In the genomic region with DNA sequence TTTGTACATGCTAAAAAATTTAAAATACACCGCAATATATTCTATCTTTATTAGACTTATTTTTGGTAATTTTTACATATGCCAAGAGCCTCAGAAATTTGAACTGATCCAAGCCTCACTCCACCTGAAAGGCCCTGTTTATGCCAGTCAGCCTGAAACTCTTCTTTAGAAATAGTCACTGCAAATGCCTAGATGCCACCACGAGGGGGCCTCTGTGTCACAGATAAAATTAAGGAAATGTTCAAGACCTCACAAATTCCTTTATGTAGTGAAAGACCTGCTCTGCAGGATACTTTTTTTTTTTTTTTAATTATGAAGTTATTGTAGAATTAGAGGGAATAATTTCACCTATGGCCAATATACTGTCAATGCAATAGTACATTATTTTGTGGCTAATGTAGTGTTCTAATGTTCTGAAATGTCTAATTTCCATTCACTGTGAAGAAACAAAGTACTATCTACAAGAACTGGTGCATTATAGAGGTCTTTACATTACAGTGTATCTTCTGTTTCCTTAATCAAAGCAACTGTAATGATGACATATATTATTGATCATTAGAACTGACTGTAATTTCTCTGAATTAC, we compare ENCODE assay signal across 8 cellular contexts.
A peak's percentile ranks its signal among the peaks of the same experiment; 100 is the strongest.
DNase-seq lines count a peak whose midpoint lies in the region; ATAC-seq and TF ChIP-seq lines count a peak whose summit lies in the region.

No MANE protein-coding gene starts in this region.

- H2AK5ac ChIP-seq in IMR-90 (ENCODE audit: low read depth, low read length): no peak overlapping the region

- peak; percentile 40 for TF ChIP-seq RAD21 in IMR-90 (IDR thresholded peaks at IDR 0.05; ENCODE audit: low read length)

- H3K79me2 ChIP-seq in smooth muscle cell (ENCODE audit: low read depth): no peaks in the 10 kb centered on the region

- H3K4me3 ChIP-seq in IMR-90 (ENCODE audit: insufficient read depth, low read depth, low read length) (no peak overlapping the region), right cardiac atrium (ENCODE audit: low read length) (no peak overlapping the region), smooth muscle cell (no peak overlapping the region)

- no peak overlapping the region for H3K23ac ChIP-seq in IMR-90 (ENCODE audit: low read depth, low read length)

- H3K36me3 Mint-ChIP-seq in activated naive CD8-positive, alpha-beta T cell treated with anti-CD3 and anti-CD28 coated beads, Interleukin-2, amount 50 U/mL, for 24 hours (ENCODE audit: low read depth): no peaks in the 10 kb centered on the region

- H2BK15ac ChIP-seq in IMR-90 (ENCODE audit: low read depth, low read length): no peak overlapping the region

- H2BK5ac ChIP-seq in IMR-90 (ENCODE audit: low read depth, low read length, poor library complexity, severe bottlenecking): no peak overlapping the region

- H3K27me3 Mint-ChIP-seq in activated naive CD8-positive, alpha-beta T cell treated with anti-CD3 and anti-CD28 coated beads, Interleukin-2, amount 50 U/mL, for 24 hours: no peaks in the 10 kb centered on the region

- no peak overlapping the region for H2BK120ac ChIP-seq in IMR-90 (ENCODE audit: low read depth, low read length)

- H3K56ac ChIP-seq in IMR-90 (ENCODE audit: extremely low read depth, insufficient read depth, low read length): no peak overlapping the region

- POLR2A ChIA-PET in IMR-90 (lab: Charles Lee; ENCODE audit: unreplicated experiment): no interaction called here

- H4K20me1 ChIP-seq in IMR-90 (ENCODE audit: insufficient read depth, low read length) (no peaks in the 10 kb centered on the region), smooth muscle cell (ENCODE audit: low read depth) (no peaks in the 10 kb centered on the region)

- H3F3A ChIP-seq in smooth muscle cell (ENCODE audit: low read depth): no peaks in the 10 kb centered on the region

- H2AFZ ChIP-seq in IMR-90 (replicated peaks; ENCODE audit: low read length, poor library complexity) (no peak overlapping the region), smooth muscle cell (ENCODE audit: low read depth) (no peak overlapping the region)

- no peak overlapping the region for H4K8ac ChIP-seq in IMR-90 (ENCODE audit: low read depth in 2 of 2, low read length in 2 of 2)

- CTCF ChIA-PET in IMR-90 (lab: Yijun Ruan, JAX): no interaction called here

- peaks cover 40% of the 10 kb centered on the region for H3K4me1 Mint-ChIP-seq in activated naive CD8-positive, alpha-beta T cell treated with anti-CD3 and anti-CD28 coated beads, Interleukin-2, amount 50 U/mL, for 24 hours

- H3K27ac ChIP-seq in IMR-90 (ENCODE audit: insufficient read depth, low read length) (no peak overlapping the region), right cardiac atrium (ENCODE audit: low read length) (no peak overlapping the region), smooth muscle cell (ENCODE audit: low read depth) (no peak overlapping the region)

- no peak overlapping the region for H3K14ac ChIP-seq in IMR-90 (replicated peaks; ENCODE audit: low read depth, low read length)

- H3K4me1 ChIP-seq in IMR-90 (ENCODE audit: control insufficient read depth, insufficient read depth, low read length) (no peaks in the 10 kb centered on the region), right cardiac atrium (ENCODE audit: control insufficient read depth, insufficient read depth, low read length) (no peaks in the 10 kb centered on the region), smooth muscle cell (ENCODE audit: low read depth) (no peaks in the 10 kb centered on the region)

- H2AK9ac ChIP-seq in IMR-90 (replicated peaks; ENCODE audit: low read depth, low read length, poor library complexity): no peak overlapping the region

- intact Hi-C loops in IMR-90 (cut with micrococcal nuclease) (no loop called here), right cardiac atrium (cut with DNase I) (loop anchor here in 2 of 4 donors (5.0 to 10.0 kb wide), 2 partner anchors 1034 to 1041 kb away; no protein-coding TSS in a partner anchor)

- no peaks in the 10 kb centered on the region for H3K79me1 ChIP-seq in IMR-90 (ENCODE audit: low read depth in 1 of 2, low read length in 2 of 2)

- H3K9ac ChIP-seq in IMR-90 (ENCODE audit: low read depth, low read length) (no peak overlapping the region), smooth muscle cell (ENCODE audit: low read depth) (no peak overlapping the region)

- no peak overlapping the region for H3K4me3 Mint-ChIP-seq in activated naive CD8-positive, alpha-beta T cell treated with anti-CD3 and anti-CD28 coated beads, Interleukin-2, amount 50 U/mL, for 24 hours

- no peak overlapping the region for H3K4me2 ChIP-seq in IMR-90 (ENCODE audit: low read depth, low read length)
- no peak overlapping the region for H3K4me2 ChIP-seq in smooth muscle cell

- H2BK20ac ChIP-seq in IMR-90 (ENCODE audit: low read depth, low read length): no peak overlapping the region

- no CpG with 5 or more reads among the region's 2 CpGs for WGBS in IMR-90 (ENCODE audit: extremely low coverage in 2 of 2, insufficient read length in 1 of 2), 2 experiments
- WGBS in right cardiac atrium: 17% methylated on average over 2 of the region's 2 CpGs
- WGBS in smooth muscle cell (ENCODE audit: low lambda C conversion rate): 3% methylated on average over 2 of the region's 2 CpGs

- peak; percentile 75 for ATAC-seq in GM21381 (IDR thresholded peaks at IDR 0.05; ENCODE audit: unreplicated experiment)
- ATAC-seq in IMR-90 (ENCODE audit: low read depth): no peak
- ATAC-seq in activated naive CD8-positive, alpha-beta T cell treated with anti-CD3 and anti-CD28 coated beads, Interleukin-2, amount 50 U/mL, for 24 hours: no peak
- ATAC-seq in right cardiac atrium: peak in 1 of 2 donors; percentile 47
- no peak for ATAC-seq in GM19324 (IDR thresholded peaks at IDR 0.05; ENCODE audit: low FRiP score, unreplicated experiment)

- in situ Hi-C loops in IMR-90 (cut with MboI; ENCODE audit: low sequenced_read_pairs): loop anchor here (25.0 kb wide), 1 partner anchor 1036 kb away; no protein-coding TSS in a partner anchor

- DNase-seq in COLO668 (lab: John Stamatoyannopoulos, UW; ENCODE audit: unreplicated experiment) (peak; percentile 48), IMR-90 (peak; percentile 10), SW480 (ENCODE audit: low spot score) (peak; percentile 30), right cardiac atrium (peak; percentile 53 to 80 (median 66)), smooth muscle cell (lab: John Stamatoyannopoulos, UW; ENCODE audit: unreplicated experiment) (peak; percentile 1)
- peak; percentile 75 for DNase-seq in activated naive CD8-positive, alpha-beta T cell treated with anti-CD3 and anti-CD28 coated beads, Interleukin-2, amount 50 U/mL, for 24 hours

- no peak overlapping the region for H3K18ac ChIP-seq in IMR-90 (ENCODE audit: low read depth, low read length)

- H3K36me3 ChIP-seq in IMR-90 (ENCODE audit: control insufficient read depth, insufficient read depth, low read length) (no peaks in the 10 kb centered on the region), smooth muscle cell (ENCODE audit: low read depth) (no peaks in the 10 kb centered on the region)

- no peak overlapping the region for H3K4ac ChIP-seq in IMR-90 (ENCODE audit: low read depth, low read length)

- no peak for TF ChIP-seq POLR2A in IMR-90 (IDR thresholded peaks at IDR 0.05; ENCODE audit: low read depth, low read length)

- H3K27me3 ChIP-seq in IMR-90 (ENCODE audit: control insufficient read depth, insufficient read depth, low read length): no peaks in the 10 kb centered on the region
- H3K27me3 ChIP-seq in right cardiac atrium (ENCODE audit: control insufficient read depth, insufficient read depth): no peaks in the 10 kb centered on the region
- peaks cover 4% of the 10 kb centered on the region for H3K27me3 ChIP-seq in smooth muscle cell (ENCODE audit: low read depth)

- no peak overlapping the region for H4K5ac ChIP-seq in IMR-90 (ENCODE audit: low read depth, low read length)

- no peak overlapping the region for H3K27ac Mint-ChIP-seq in activated naive CD8-positive, alpha-beta T cell treated with anti-CD3 and anti-CD28 coated beads, Interleukin-2, amount 50 U/mL, for 24 hours

- H4K91ac ChIP-seq in IMR-90 (ENCODE audit: insufficient read depth, low read depth, low read length): no peak overlapping the region

- TF ChIP-seq CTCF in IMR-90 (conservative IDR thresholded peaks at IDR 0.05; ENCODE audit: low read depth, low read length) (peak; percentile 56), smooth muscle cell (IDR thresholded peaks at IDR 0.05; ENCODE audit: borderline replicate concordance, insufficient read depth, poor library complexity, severe bottlenecking) (peak; percentile 89)

- H3K9me3 ChIP-seq in IMR-90 (ENCODE audit: control insufficient read depth, insufficient read depth, low read length): no peaks in the 10 kb centered on the region
- no peaks in the 10 kb centered on the region for H3K9me3 ChIP-seq in right cardiac atrium (ENCODE audit: control insufficient read depth, low read length)
- no peaks in the 10 kb centered on the region for H3K9me3 ChIP-seq in smooth muscle cell (replicated peaks; ENCODE audit: low read depth)

- BruUV-seq in IMR-90 (replicated peaks; lab: Mats Ljungman, UMichigan): no TSS peak

- dilution Hi-C loops in IMR-90 (cut with HindIII; ENCODE audit: low sequenced_read_pairs, unreplicated experiment): no loop called here

- H3K9me3 Mint-ChIP-seq in activated naive CD8-positive, alpha-beta T cell treated with anti-CD3 and anti-CD28 coated beads, Interleukin-2, amount 50 U/mL, for 24 hours: no peaks in the 10 kb centered on the region

- no peaks in the 10 kb centered on the region for H3K9me1 ChIP-seq in IMR-90 (ENCODE audit: insufficient read depth, low read length)

TF ChIP-seq in IMR-90, 13 proteins besides CTCF, POLR2A, EP300 and RAD21:
- TF ChIP-seq MAZ (IDR thresholded peaks at IDR 0.05; ENCODE audit: borderline replicate concordance, low read depth, low read length) (no peak), SMC3 (IDR thresholded peaks at IDR 0.05; ENCODE audit: low read depth, low read length) (peak; percentile 32)

Comparison
In these comparisons a context has a peak if more than half of its experiments do, and no peak if none do; other contexts are left out.
1. DNase-seq: peak in every context shown above with its lines; median percentile 75 in activated naive CD8-positive, alpha-beta T cell treated with anti-CD3 and anti-CD28 coated beads, Interleukin-2, amount 50 U/mL, for 24 hours; 66 in right cardiac atrium; 48 in COLO668; 30 in SW480; 10 in IMR-90; 1 in smooth muscle cell.